Comparison of ENCODE assay signal across 23 cellular contexts in genomic region chr10:43209064-43209455, GRCh38. TPM values are rescaled to one million over a fixed set of nuclear protein-coding genes. Genes with fewer than 3 reads are reported as not detected.
DNase-seq lines count a peak whose midpoint lies in the region; ATAC-seq and TF ChIP-seq lines count a peak whose summit lies in the region.
"Had no signal": no experiment of that assay in that cellular context is flagged by ENCODE, and none has a peak within 500 bp of the region (broad histone marks: within the 10 kb centered on the region; RNA-seq: fewer than 3 reads in every experiment).

No MANE protein-coding gene starts in this region.

- TF ChIP-seq CTCF in natural killer cell (IDR thresholded peaks at IDR 0.05) (no peak), osteoblast (IDR thresholded peaks at IDR 0.05; ENCODE audit: extremely low read depth, low read depth, low read length) (no peak)

- H3K9me3 Mint-ChIP-seq in natural killer cell, result no peaks in the 10 kb centered on the region
- no peaks in the 10 kb centered on the region for H3K9me3 Mint-ChIP-seq in natural killer cell treated with Interleukin-12 subunit alpha and Interleukin-12 subunit beta and Interleukin-15 and Interleukin-18, amount 100 ng/mL, for 72 hours
- H3K9me3 Mint-ChIP-seq: activated CD4-positive, alpha-beta memory T cell treated with anti-CD3 and anti-CD28 coated beads, Interleukin-2, amount 10 ng/mL, durations not matched to agents 7 days and 5 days; neural crest cell; stimulated activated naive CD8-positive, alpha-beta T cell treated with anti-CD3 and anti-CD28 coated beads, Interleukin-15, Interleukin-2, amounts not matched to agents 100 ng/mL and 50 ng/mL, for 24 hours had no signal

- peaks cover 0 to 11% of the 10 kb centered on the region in 2 donors for H3K4me1 Mint-ChIP-seq in natural killer cell
- H3K4me1 Mint-ChIP-seq in natural killer cell treated with Interleukin-12 subunit alpha and Interleukin-12 subunit beta and Interleukin-15 and Interleukin-18, amount 100 ng/mL, for 72 hours (ENCODE audit: low read depth in 2 of 2), result peaks cover 0 to 1% of the 10 kb centered on the region in 2 donors
- H3K4me1 Mint-ChIP-seq: neural crest cell had no signal

- H3K27me3 Mint-ChIP-seq in natural killer cell (ENCODE audit: low read depth in 2 of 2), result no peaks in the 10 kb centered on the region
- H3K27me3 Mint-ChIP-seq in natural killer cell treated with Interleukin-12 subunit alpha and Interleukin-12 subunit beta and Interleukin-15 and Interleukin-18, amount 100 ng/mL, for 72 hours, result no peaks in the 10 kb centered on the region
- H3K27me3 Mint-ChIP-seq: activated CD4-positive, alpha-beta memory T cell treated with anti-CD3 and anti-CD28 coated beads, Interleukin-2, amount 10 ng/mL, durations not matched to agents 7 days and 5 days; stimulated activated naive CD8-positive, alpha-beta T cell treated with anti-CD3 and anti-CD28 coated beads, Interleukin-15, Interleukin-2, amounts not matched to agents 100 ng/mL and 50 ng/mL, for 24 hours had no signal

- H3K36me3 Mint-ChIP-seq in natural killer cell, result no peaks in the 10 kb centered on the region
- no peaks in the 10 kb centered on the region for H3K36me3 Mint-ChIP-seq in natural killer cell treated with Interleukin-12 subunit alpha and Interleukin-12 subunit beta and Interleukin-15 and Interleukin-18, amount 100 ng/mL, for 72 hours

- H3K79me2 ChIP-seq in osteoblast (ENCODE audit: insufficient read depth, low read length), result no peaks in the 10 kb centered on the region

- H3K4me1 ChIP-seq in osteoblast (ENCODE audit: insufficient read depth, low read length), result no peaks in the 10 kb centered on the region
- no peaks in the 10 kb centered on the region for H3K4me1 ChIP-seq in aorta (ENCODE audit: control insufficient read depth in 1 of 2, insufficient read depth in 2 of 2, low read length in 2 of 2)
- H3K4me1 ChIP-seq in SJCRH30, result no peaks in the 10 kb centered on the region
- H3K4me1 ChIP-seq: Peyer's patch had no signal

- H3K9me3 ChIP-seq in osteoblast (ENCODE audit: low read depth, low read length) (no peaks in the 10 kb centered on the region), aorta (ENCODE audit: control insufficient read depth, low read length) (no peaks in the 10 kb centered on the region), SJCRH30 (replicated peaks) (no peaks in the 10 kb centered on the region)
- H3K9me3 ChIP-seq: MG63, mucosa of descending colon, Peyer's patch, tibial artery had no signal

- H3K27me3 ChIP-seq in osteoblast (ENCODE audit: insufficient read depth, low read length), result no peaks in the 10 kb centered on the region
- H3K27me3 ChIP-seq in aorta (ENCODE audit: control insufficient read depth in 1 of 2, insufficient read depth in 2 of 2, low read length in 1 of 2), result no peaks in the 10 kb centered on the region
- H3K27me3 ChIP-seq in SJCRH30, result no peaks in the 10 kb centered on the region
- H3K27me3 ChIP-seq: cardiac muscle cell, MG63, Peyer's patch had no signal

- no peak overlapping the region for H3K27ac ChIP-seq in osteoblast (ENCODE audit: low read depth, low read length)
- no peak overlapping the region for H3K27ac ChIP-seq in aorta (ENCODE audit: low read depth in 1 of 2, low read length in 2 of 2)
- H3K27ac ChIP-seq in SJCRH30, result no peak overlapping the region
- H3K27ac ChIP-seq: cardiac muscle cell, Peyer's patch, SK-N-MC, tibial artery, VCaP had no signal

- H3K4me3 Mint-ChIP-seq in natural killer cell, result no peak overlapping the region
- H3K4me3 Mint-ChIP-seq in natural killer cell treated with Interleukin-12 subunit alpha and Interleukin-12 subunit beta and Interleukin-15 and Interleukin-18, amount 100 ng/mL, for 72 hours, result no peak overlapping the region
- H3K4me3 Mint-ChIP-seq: activated CD4-positive, alpha-beta memory T cell treated with anti-CD3 and anti-CD28 coated beads, Interleukin-2, amount 10 ng/mL, durations not matched to agents 7 days and 5 days; neural crest cell; stimulated activated naive CD8-positive, alpha-beta T cell treated with anti-CD3 and anti-CD28 coated beads, Interleukin-15, Interleukin-2, amounts not matched to agents 100 ng/mL and 50 ng/mL, for 24 hours; T-helper 17 cell had no signal

- H3K36me3 ChIP-seq in osteoblast (ENCODE audit: insufficient read depth, low read length), result no peaks in the 10 kb centered on the region
- H3K36me3 ChIP-seq in aorta (ENCODE audit: control insufficient read depth in 1 of 2, insufficient read depth in 2 of 2, low read length in 1 of 2), result no peaks in the 10 kb centered on the region
- no peaks in the 10 kb centered on the region for H3K36me3 ChIP-seq in SJCRH30
- H3K36me3 ChIP-seq: cardiac muscle cell, MG63, Peyer's patch, tibial artery had no signal

- intact Hi-C loops in natural killer cell (cut with micrococcal nuclease) (loop anchor here (10.0 kb wide), 1 partner anchor 136 kb away; no protein-coding TSS in a partner anchor), aorta (cut with DNase I) (no loop called here)

- DNase-seq in activated CD4-positive, alpha-beta T cell treated with anti-CD3 and anti-CD28 coated beads for 48 hours, result peak; percentile 2
- DNase-seq in activated CD4-positive, alpha-beta T cell treated with anti-CD3 and anti-CD28 coated beads for 1 hour, result no peak
- DNase-seq in natural killer cell (peak; percentile 4), osteoblast (ENCODE audit: insufficient read length, low spot score, missing footprints) (peak; percentile 81), aorta (peak; percentile 21 to 55), amniotic stem cell (lab: John Stamatoyannopoulos, UW) (no peak), SJCRH30 (no peak)
- DNase-seq in natural killer cell treated with Interleukin-12 subunit alpha and Interleukin-12 subunit beta and Interleukin-15 and Interleukin-18, amount 100 ng/mL, for 72 hours (ENCODE audit: low spot score), result no peak
- DNase-seq: COR-L47, DMS79 treated with DMSO at 0.1 percent for 48 hours, MG63, NCI-H1436 treated with DMSO at 0.1 percent for 48 hours, small intestine had no signal

- ATAC-seq in natural killer cell, result no peak
- no peak for ATAC-seq in natural killer cell treated with Interleukin-12 subunit alpha and Interleukin-12 subunit beta and Interleukin-15 and Interleukin-18, amount 100 ng/mL, for 72 hours
- no peak for ATAC-seq in aorta (ENCODE audit: low FRiP score)
- ATAC-seq: mucosa of descending colon, T-helper 17 cell had no signal

- H2AFZ ChIP-seq in osteoblast (ENCODE audit: low read length), result no peak overlapping the region

- no peaks in the 10 kb centered on the region for H4K20me1 ChIP-seq in osteoblast (ENCODE audit: insufficient read depth, low read length)

- 91 to 92% methylated on average over 8 of the region's 8 CpGs for WGBS in aorta, 2 donors

- H3K27ac Mint-ChIP-seq in natural killer cell, result no peak overlapping the region
- H3K27ac Mint-ChIP-seq in natural killer cell treated with Interleukin-12 subunit alpha and Interleukin-12 subunit beta and Interleukin-15 and Interleukin-18, amount 100 ng/mL, for 72 hours, result no peak overlapping the region
- H3K27ac Mint-ChIP-seq: activated CD4-positive, alpha-beta memory T cell treated with anti-CD3 and anti-CD28 coated beads, Interleukin-2, amount 10 ng/mL, durations not matched to agents 7 days and 5 days; stimulated activated naive CD8-positive, alpha-beta T cell treated with anti-CD3 and anti-CD28 coated beads, Interleukin-15, Interleukin-2, amounts not matched to agents 100 ng/mL and 50 ng/mL, for 24 hours; T-helper 17 cell had no signal

- no peak overlapping the region for H3K4me2 ChIP-seq in osteoblast (ENCODE audit: insufficient read depth, low read length)

- H3K4me3 ChIP-seq in osteoblast (ENCODE audit: insufficient read depth, low read length) (no peak overlapping the region), aorta (ENCODE audit: low read length in 2 of 2) (no peak overlapping the region), SJCRH30 (no peak overlapping the region)
- H3K4me3 ChIP-seq: cardiac muscle cell, MG63, mucosa of descending colon, Peyer's patch, SK-N-MC, tibial artery had no signal

RNA-seq across cellular contexts. Expression of gene RASGEF1A, which starts 57.8 kb away (rescaled TPM):
- 10 to 100 TPM in 2 of 3 donors, 1 to 10 TPM in 1; 9.3 to 12.9 (median 10.9) TPM for total RNA-seq in natural killer cell
- 1 to 10 TPM in 1 of 2 donors, under 1 TPM in 1; 0.69 to 1.1 TPM for total RNA-seq in natural killer cell treated with Interleukin-12 subunit alpha and Interleukin-12 subunit beta and Interleukin-15 and Interleukin-18, amount 100 ng/mL, for 72 hours
- 1.1 TPM in 1 of 2 replicates, not detected in the other for total RNA-seq in osteoblast
- 1 to 10 TPM; 1.9 to 3.1 TPM for total RNA-seq in aorta
- 1 to 10 TPM in 1 of 2 donors, not detected in 1; 3.9 TPM for polyA plus RNA-seq in aorta
- total RNA-seq in SJCRH30 (2014; rRNA removed; shearing (Covaris generic)), result not detected in 2 replicates

Comparison
In these comparisons a context has a peak if more than half of its experiments do, and no peak if none do; other contexts are left out.
1. DNase-seq: peak in activated CD4-positive, alpha-beta T cell treated with anti-CD3 and anti-CD28 coated beads for 48 hours (single experiment), natural killer cell (single experiment), osteoblast (single experiment) and aorta (2 of 2); none in activated CD4-positive, alpha-beta T cell treated with anti-CD3 and anti-CD28 coated beads for 1 hour (single experiment), natural killer cell treated with Interleukin-12 subunit alpha and Interleukin-12 subunit beta and Interleukin-15 and Interleukin-18, amount 100 ng/mL, for 72 hours (single experiment), amniotic stem cell (single experiment) and SJCRH30 (0 of 2).